Comparison of ENCODE assay signal across 28 cellular contexts in genomic region chr1:185077374-185077773, GRCh38.
"Had no signal": no experiment of that assay in that cellular context is flagged by ENCODE, and none has a peak within 500 bp of the region (broad histone marks: within the 10 kb centered on the region; RNA-seq: fewer than 3 reads in every experiment).

No MANE protein-coding gene starts in this region.

- H3K4me1 ChIP-seq: prostate gland, testis, transverse colon, upper lobe of left lung had no signal

- H3K36me3 ChIP-seq: left ventricle myocardium inferior, ovary, prostate gland, stomach, thyroid gland, transverse colon, upper lobe of left lung, vagina had no signal

- H3K4me3 Mint-ChIP-seq: immature natural killer cell; memory B cell; natural killer cell treated with Interleukin-12 subunit alpha and Interleukin-12 subunit beta and Interleukin-15 and Interleukin-18, amount 100 ng/mL, for 72 hours; stimulated activated naive B cell treated with anti-CD40 and anti-IgM and Interleukin-4, amounts not matched to agents 10 μg/mL and 1 μg/mL and 100 μg/mL, for 72 hours had no signal

- H3K9me3 Mint-ChIP-seq: immature natural killer cell, memory B cell had no signal

- H3K27me3 Mint-ChIP-seq: memory B cell; naive thymus-derived CD4-positive, alpha-beta T cell; natural killer cell treated with Interleukin-12 subunit alpha and Interleukin-12 subunit beta and Interleukin-15 and Interleukin-18, amount 100 ng/mL, for 72 hours; stimulated activated naive B cell treated with anti-CD40 and anti-IgM and Interleukin-4, amounts not matched to agents 10 μg/mL and 1 μg/mL and 100 μg/mL, for 72 hours had no signal

- H3K36me3 Mint-ChIP-seq: natural killer cell treated with Interleukin-12 subunit alpha and Interleukin-12 subunit beta and Interleukin-15 and Interleukin-18, amount 100 ng/mL, for 72 hours had no signal

- H3K9me3 ChIP-seq: left ventricle myocardium inferior, mucosa of descending colon, ovary, prostate gland, stomach, testis, thyroid gland, transverse colon, upper lobe of left lung, vagina had no signal

- H3K27me3 ChIP-seq: ovary, stomach, testis, thyroid gland, transverse colon, upper lobe of left lung, vagina had no signal

- ATAC-seq: mucosa of descending colon; naive thymus-derived CD4-positive, alpha-beta T cell; natural killer cell treated with Interleukin-12 subunit alpha and Interleukin-12 subunit beta and Interleukin-15 and Interleukin-18, amount 100 ng/mL, for 72 hours; right cardiac atrium; sciatic nerve; stimulated activated naive B cell treated with anti-CD40 and anti-IgM and Interleukin-4, amounts not matched to agents 10 μg/mL and 1 μg/mL and 100 μg/mL, for 72 hours; stimulated activated naive CD8-positive, alpha-beta T cell treated with anti-CD3 and anti-CD28 coated beads, Interleukin-15, Interleukin-2, amounts not matched to agents 100 U/mL and 50 U/mL, for 24 hours had no signal

- DNase-seq: hypothalamus; immature natural killer cell; left ventricle myocardium inferior; midbrain; mucosa of descending colon; naive thymus-derived CD4-positive, alpha-beta T cell; ovary; posterior cingulate gyrus; retina; right cardiac atrium; stimulated activated CD4-positive, alpha-beta T cell treated with anti-CD3 and anti-CD28 coated beads, Interleukin-12 subunit alpha, Interleukin-12 subunit beta, amount 100 ng/mL, for 4 hours; stimulated activated CD4-positive, alpha-beta T cell treated with anti-CD3 and anti-CD28 coated beads, Interleukin-15, amount 100 ng/mL, for 24 hours; stimulated activated CD4-positive, alpha-beta T cell treated with anti-CD3 and anti-CD28 coated beads, Interleukin-2, amount 100 ng/mL, for 24 hours; stimulated activated CD4-positive, alpha-beta T cell treated with anti-CD3 and anti-CD28 coated beads, Interleukin-4, amount 100 ng/mL, for 1 hour; stimulated activated naive B cell treated with anti-CD40 and anti-IgM and Interleukin-4, amounts not matched to agents 10 μg/mL and 1 μg/mL and 100 μg/mL, for 72 hours; stimulated activated naive CD8-positive, alpha-beta T cell treated with anti-CD3 and anti-CD28 coated beads, Interleukin-15, Interleukin-2, amounts not matched to agents 100 U/mL and 50 U/mL, for 24 hours; stomach; testis; thyroid gland; transverse colon; upper lobe of left lung had no signal

- H3K27ac ChIP-seq: left ventricle myocardium inferior, ovary, prostate gland, skin epidermis, stomach, testis, thyroid gland, transverse colon, upper lobe of left lung, vagina had no signal

- H3K27ac Mint-ChIP-seq: memory B cell; naive thymus-derived CD4-positive, alpha-beta T cell; natural killer cell treated with Interleukin-12 subunit alpha and Interleukin-12 subunit beta and Interleukin-15 and Interleukin-18, amount 100 ng/mL, for 72 hours; stimulated activated naive B cell treated with anti-CD40 and anti-IgM and Interleukin-4, amounts not matched to agents 10 μg/mL and 1 μg/mL and 100 μg/mL, for 72 hours had no signal

- FAIRE-seq: islet of Langerhans had no signal

- H3K4me3 ChIP-seq: left ventricle myocardium inferior, mucosa of descending colon, ovary, prostate gland, skin epidermis, stomach, testis, thyroid gland, transverse colon, upper lobe of left lung, vagina had no signal
